ENCODE assay signal across 1 cellular context in the genomic region with DNA sequence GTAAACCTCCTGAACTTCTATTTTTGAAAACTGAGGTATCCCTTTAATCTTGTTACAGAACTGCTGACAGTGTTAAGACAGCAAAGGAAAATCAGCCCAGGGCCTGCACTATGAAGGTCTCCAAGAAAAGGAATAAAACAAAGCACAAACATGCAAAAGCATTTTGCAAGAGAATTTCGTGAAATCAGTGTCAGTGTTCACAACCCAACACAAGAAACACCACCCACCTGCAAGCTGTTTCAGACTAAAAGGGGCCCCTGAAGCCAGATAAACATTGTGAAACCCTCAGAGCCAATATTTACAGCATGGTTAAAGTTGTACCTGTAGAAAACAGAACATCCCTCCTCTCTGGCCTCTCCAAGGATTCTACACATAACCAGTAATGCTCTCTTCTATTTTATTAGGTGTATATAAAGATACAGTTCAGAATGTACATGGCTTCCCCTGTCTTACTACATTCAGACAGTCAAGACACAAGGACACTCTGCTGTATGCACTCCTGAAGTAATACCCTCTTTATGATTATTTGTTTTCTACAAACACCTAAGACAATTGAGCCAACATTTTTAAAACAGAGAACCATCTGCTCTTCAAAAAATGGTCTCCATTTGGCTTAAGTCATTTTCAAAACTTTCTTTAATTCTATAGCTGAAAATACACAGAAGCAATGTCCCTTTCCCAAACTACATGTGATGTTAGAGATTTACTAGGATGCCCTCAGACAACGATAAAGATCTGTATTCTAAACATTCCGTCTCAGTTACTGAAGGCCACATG.
TF ChIP-seq lines count a peak whose summit lies in the region.

No MANE protein-coding gene starts in this region.

TF ChIP-seq in HepG2, 621 proteins besides CTCF, POLR2A, EP300 and RAD21 (continued from another document and continues in another):
- no peak for TF ChIP-seq ZNF724P (CRISPR knock-in tag; IDR thresholded peaks at IDR 0.05; ENCODE audit: borderline replicate concordance)
- TF ChIP-seq ZNF362 (CRISPR knock-in tag; IDR thresholded peaks at IDR 0.05; ENCODE audit: borderline replicate concordance): peak; percentile 42; the same call in 1 of the 2 replicates
- TF ChIP-seq, protein P1, sequence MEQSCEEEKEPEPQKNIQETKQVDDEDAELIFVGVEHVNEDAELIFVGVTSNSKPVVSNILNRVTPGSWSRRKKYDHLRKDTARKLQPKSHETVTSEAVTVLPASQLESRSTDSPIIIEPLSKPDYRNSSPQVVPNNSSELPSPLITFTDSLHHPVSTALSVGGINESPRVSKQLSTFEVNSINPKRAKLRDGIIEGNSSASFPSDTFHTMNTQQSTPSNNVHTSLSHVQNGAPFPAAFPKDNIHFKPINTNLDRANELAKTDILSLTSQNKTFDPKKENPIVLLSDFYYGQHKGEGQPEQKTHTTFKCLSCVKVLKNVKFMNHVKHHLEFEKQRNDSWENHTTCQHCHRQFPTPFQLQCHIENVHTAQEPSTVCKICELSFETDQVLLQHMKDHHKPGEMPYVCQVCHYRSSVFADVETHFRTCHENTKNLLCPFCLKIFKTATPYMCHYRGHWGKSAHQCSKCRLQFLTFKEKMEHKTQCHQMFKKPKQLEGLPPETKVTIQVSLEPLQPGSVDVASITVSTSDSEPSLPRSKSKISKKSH (CRISPR knock-in tag; IDR thresholded peaks at IDR 0.05; ENCODE audit: borderline replicate concordance): no peak
- peak; percentile 73; the same call in 1 of the 2 replicates for TF ChIP-seq ZNF800 (CRISPR knock-in tag; IDR thresholded peaks at IDR 0.05)
- no peak for TF ChIP-seq KDM5A (IDR thresholded peaks at IDR 0.05; ENCODE audit: borderline replicate concordance, low read length)
- TF ChIP-seq, protein P2, sequence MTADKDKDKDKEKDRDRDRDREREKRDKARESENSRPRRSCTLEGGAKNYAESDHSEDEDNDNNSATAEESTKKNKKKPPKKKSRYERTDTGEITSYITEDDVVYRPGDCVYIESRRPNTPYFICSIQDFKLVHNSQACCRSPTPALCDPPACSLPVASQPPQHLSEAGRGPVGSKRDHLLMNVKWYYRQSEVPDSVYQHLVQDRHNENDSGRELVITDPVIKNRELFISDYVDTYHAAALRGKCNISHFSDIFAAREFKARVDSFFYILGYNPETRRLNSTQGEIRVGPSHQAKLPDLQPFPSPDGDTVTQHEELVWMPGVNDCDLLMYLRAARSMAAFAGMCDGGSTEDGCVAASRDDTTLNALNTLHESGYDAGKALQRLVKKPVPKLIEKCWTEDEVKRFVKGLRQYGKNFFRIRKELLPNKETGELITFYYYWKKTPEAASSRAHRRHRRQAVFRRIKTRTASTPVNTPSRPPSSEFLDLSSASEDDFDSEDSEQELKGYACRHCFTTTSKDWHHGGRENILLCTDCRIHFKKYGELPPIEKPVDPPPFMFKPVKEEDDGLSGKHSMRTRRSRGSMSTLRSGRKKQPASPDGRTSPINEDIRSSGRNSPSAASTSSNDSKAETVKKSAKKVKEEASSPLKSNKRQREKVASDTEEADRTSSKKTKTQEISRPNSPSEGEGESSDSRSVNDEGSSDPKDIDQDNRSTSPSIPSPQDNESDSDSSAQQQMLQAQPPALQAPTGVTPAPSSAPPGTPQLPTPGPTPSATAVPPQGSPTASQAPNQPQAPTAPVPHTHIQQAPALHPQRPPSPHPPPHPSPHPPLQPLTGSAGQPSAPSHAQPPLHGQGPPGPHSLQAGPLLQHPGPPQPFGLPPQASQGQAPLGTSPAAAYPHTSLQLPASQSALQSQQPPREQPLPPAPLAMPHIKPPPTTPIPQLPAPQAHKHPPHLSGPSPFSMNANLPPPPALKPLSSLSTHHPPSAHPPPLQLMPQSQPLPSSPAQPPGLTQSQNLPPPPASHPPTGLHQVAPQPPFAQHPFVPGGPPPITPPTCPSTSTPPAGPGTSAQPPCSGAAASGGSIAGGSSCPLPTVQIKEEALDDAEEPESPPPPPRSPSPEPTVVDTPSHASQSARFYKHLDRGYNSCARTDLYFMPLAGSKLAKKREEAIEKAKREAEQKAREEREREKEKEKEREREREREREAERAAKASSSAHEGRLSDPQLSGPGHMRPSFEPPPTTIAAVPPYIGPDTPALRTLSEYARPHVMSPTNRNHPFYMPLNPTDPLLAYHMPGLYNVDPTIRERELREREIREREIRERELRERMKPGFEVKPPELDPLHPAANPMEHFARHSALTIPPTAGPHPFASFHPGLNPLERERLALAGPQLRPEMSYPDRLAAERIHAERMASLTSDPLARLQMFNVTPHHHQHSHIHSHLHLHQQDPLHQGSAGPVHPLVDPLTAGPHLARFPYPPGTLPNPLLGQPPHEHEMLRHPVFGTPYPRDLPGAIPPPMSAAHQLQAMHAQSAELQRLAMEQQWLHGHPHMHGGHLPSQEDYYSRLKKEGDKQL (CRISPR knock-in tag; IDR thresholded peaks at IDR 0.05; ENCODE audit: low read depth): peak; percentile 98
- TF ChIP-seq JUN (CRISPR knock-in tag; IDR thresholded peaks at IDR 0.05): peak; percentile 83
- TF ChIP-seq ZNF558 (CRISPR knock-in tag; IDR thresholded peaks at IDR 0.05; ENCODE audit: borderline replicate concordance): no peak
- peak; percentile 70; the same call in 1 of the 2 replicates for TF ChIP-seq GZF1 (CRISPR knock-in tag; IDR thresholded peaks at IDR 0.05)
- TF ChIP-seq, protein P3, sequence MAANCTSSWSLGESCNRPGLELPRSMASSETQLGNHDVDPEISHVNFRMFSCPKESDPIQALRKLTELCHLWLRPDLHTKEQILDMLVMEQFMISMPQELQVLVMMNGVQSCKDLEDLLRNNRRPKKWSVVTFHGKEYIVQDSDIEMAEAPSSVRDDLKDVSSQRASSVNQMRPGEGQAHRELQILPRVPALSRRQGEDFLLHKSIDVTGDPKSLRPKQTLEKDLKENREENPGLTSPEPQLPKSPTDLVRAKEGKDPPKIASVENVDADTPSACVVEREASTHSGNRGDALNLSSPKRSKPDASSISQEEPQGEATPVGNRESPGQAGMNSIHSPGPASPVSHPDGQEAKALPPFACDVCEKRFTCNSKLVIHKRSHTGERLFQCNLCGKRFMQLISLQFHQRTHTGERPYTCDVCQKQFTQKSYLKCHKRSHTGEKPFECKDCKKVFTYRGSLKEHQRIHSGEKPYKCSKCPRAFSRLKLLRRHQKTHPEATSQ (CRISPR knock-in tag; IDR thresholded peaks at IDR 0.05; ENCODE audit: borderline replicate concordance): peak; percentile 94; the same call in 1 of the 2 replicates
- no peak for TF ChIP-seq HNRNPL (IDR thresholded peaks at IDR 0.05; ENCODE audit: low read depth, low read length)
- no peak for TF ChIP-seq SMAD1 (CRISPR knock-in tag; IDR thresholded peaks at IDR 0.05; ENCODE audit: borderline replicate concordance, low read depth)
- peak; percentile 90 for TF ChIP-seq CEBPB (IDR thresholded peaks at IDR 0.05; ENCODE audit: borderline replicate concordance, low read depth, low read length)
- peak; percentile 97 for TF ChIP-seq ZNF331 (CRISPR knock-in tag; IDR thresholded peaks at IDR 0.05)
- TF ChIP-seq RBFOX2 (IDR thresholded peaks at IDR 0.05; ENCODE audit: low read depth, low read length): peak; percentile 35; the same call in 1 of the 2 replicates
- TF ChIP-seq ZNF850 (CRISPR knock-in tag; conservative IDR thresholded peaks at IDR 0.05): no peak
- peak; percentile 92; the same call in 1 of the 2 replicates for TF ChIP-seq ZNF580 (CRISPR knock-in tag; IDR thresholded peaks at IDR 0.05; ENCODE audit: borderline replicate concordance, low read depth)
- no peak; the same call in 1 of the 2 replicates for TF ChIP-seq GMEB1 (CRISPR knock-in tag; IDR thresholded peaks at IDR 0.05; ENCODE audit: borderline replicate concordance)
- TF ChIP-seq ZNF124 (CRISPR knock-in tag; IDR thresholded peaks at IDR 0.05): peak; percentile 96
- TF ChIP-seq NFYB (CRISPR knock-in tag; IDR thresholded peaks at IDR 0.05): 0 out of 2 replicates have a peak, but pooled peaks have one; percentile 29
- TF ChIP-seq TRIM22 (IDR thresholded peaks at IDR 0.05): no peak
- TF ChIP-seq AGO2 (optimal IDR thresholded peaks at IDR 0.05; ENCODE audit: low read depth, low read length): no peak
- TF ChIP-seq ZNF431 (CRISPR knock-in tag; IDR thresholded peaks at IDR 0.05; ENCODE audit: borderline replicate concordance, low read depth): no peak; the same call in 1 of the 2 replicates
- TF ChIP-seq, protein P4, sequence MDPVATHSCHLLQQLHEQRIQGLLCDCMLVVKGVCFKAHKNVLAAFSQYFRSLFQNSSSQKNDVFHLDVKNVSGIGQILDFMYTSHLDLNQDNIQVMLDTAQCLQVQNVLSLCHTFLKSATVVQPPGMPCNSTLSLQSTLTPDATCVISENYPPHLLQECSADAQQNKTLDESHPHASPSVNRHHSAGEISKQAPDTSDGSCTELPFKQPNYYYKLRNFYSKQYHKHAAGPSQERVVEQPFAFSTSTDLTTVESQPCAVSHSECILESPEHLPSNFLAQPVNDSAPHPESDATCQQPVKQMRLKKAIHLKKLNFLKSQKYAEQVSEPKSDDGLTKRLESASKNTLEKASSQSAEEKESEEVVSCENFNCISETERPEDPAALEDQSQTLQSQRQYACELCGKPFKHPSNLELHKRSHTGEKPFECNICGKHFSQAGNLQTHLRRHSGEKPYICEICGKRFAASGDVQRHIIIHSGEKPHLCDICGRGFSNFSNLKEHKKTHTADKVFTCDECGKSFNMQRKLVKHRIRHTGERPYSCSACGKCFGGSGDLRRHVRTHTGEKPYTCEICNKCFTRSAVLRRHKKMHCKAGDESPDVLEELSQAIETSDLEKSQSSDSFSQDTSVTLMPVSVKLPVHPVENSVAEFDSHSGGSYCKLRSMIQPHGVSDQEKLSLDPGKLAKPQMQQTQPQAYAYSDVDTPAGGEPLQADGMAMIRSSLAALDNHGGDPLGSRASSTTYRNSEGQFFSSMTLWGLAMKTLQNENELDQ (CRISPR knock-in tag; IDR thresholded peaks at IDR 0.05; ENCODE audit: borderline replicate concordance): peak; percentile 78; the same call in 1 of the 2 replicates
- no peak for TF ChIP-seq KDM5B (CRISPR knock-in tag; IDR thresholded peaks at IDR 0.05; ENCODE audit: borderline replicate concordance)
- TF ChIP-seq ZNF720 (CRISPR knock-in tag; IDR thresholded peaks at IDR 0.05): no peak
- peak; percentile 97 for TF ChIP-seq RCOR2 (CRISPR knock-in tag; IDR thresholded peaks at IDR 0.05)
- TF ChIP-seq SYNCRIP (IDR thresholded peaks at IDR 0.05; ENCODE audit: insufficient read depth, low read depth, low read length): no peak
- peak; percentile 44 for TF ChIP-seq CBX1 (IDR thresholded peaks at IDR 0.05; ENCODE audit: low read depth)
- peak; percentile 86 for TF ChIP-seq KAT8 (CRISPR knock-in tag; IDR thresholded peaks at IDR 0.05)
